ENCODE assay signal across 29 cellular contexts in the genomic region with DNA sequence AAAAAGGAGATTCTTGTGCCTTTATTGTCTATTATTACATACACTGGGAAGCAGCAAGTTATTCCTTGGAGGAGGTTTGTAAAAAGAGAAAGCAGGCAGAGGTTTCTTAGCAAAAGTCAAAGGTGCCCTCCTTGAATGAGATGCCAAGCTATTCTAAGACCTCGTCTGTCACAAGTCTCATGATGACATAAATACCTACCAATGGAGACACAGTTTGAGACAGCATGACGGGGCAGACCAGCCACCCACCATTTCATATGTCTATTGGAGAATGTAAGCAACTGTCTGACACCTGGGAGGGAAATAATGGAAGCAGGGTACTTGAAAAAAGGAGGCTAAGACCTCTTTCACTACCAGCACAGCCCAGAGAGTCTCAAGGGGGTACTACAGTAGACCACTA. TPM values are rescaled to one million over a fixed set of nuclear protein-coding genes. Genes with fewer than 3 reads are reported as not detected.
DNase-seq lines count a peak whose midpoint lies in the region; ATAC-seq, FAIRE-seq and TF ChIP-seq lines count a peak whose summit lies in the region.
"Had no signal": no experiment of that assay in that cellular context is flagged by ENCODE, and none has a peak within 500 bp of the region (broad histone marks: within the 10 kb centered on the region; RNA-seq: fewer than 3 reads in every experiment).

No MANE protein-coding gene starts in this region.

- H3K27ac Mint-ChIP-seq in MCF 10A (ENCODE audit: low read depth, unreplicated experiment) (no peak overlapping the region), glutamatergic neuron (ENCODE audit: unreplicated experiment) (no peak overlapping the region), type B pancreatic cell (no peak overlapping the region)
- H3K27ac Mint-ChIP-seq: CD4-positive, CD25-positive, alpha-beta regulatory T cell; GM23338; naive thymus-derived CD8-positive, alpha-beta T cell; T-helper 17 cell had no signal

- H3K4me3 ChIP-seq in breast epithelium = peak overlapping the region; percentile 26 to 65 (median 62)
- peak overlapping the region; percentile 78 for H3K4me3 ChIP-seq in neuron (ENCODE audit: low read length)
- H3K4me3 ChIP-seq in small intestine (ENCODE audit: low read depth in 1 of 2, low read length in 2 of 2) = no peak overlapping the region

- CTCF ChIA-PET in MCF 10A (lab: Yijun Ruan, JAX) = interaction anchor here (0.6 to 3.6 kb wide), 10 partner anchors 9 to 1033 kb away, joined by 3 to 65 read pairs (median 5); no protein-coding TSS in a partner anchor

- H3K4me3 Mint-ChIP-seq in MCF 10A (ENCODE audit: unreplicated experiment) (no peak overlapping the region), glutamatergic neuron (ENCODE audit: unreplicated experiment) (peak overlapping the region; percentile 85), type B pancreatic cell (peak overlapping the region; percentile 67)

- H3K27me3 Mint-ChIP-seq in MCF 10A (ENCODE audit: insufficient read depth, unreplicated experiment) (peaks cover 23% of the 10 kb centered on the region), glutamatergic neuron (ENCODE audit: unreplicated experiment) (peaks cover 8% of the 10 kb centered on the region), type B pancreatic cell (peaks cover 51% of the 10 kb centered on the region)

- intact Hi-C loops in breast epithelium (cut with DNase I; ENCODE audit: low total_unique reads) = loop anchor here (1.0 kb wide), 1 partner anchor 42 kb away; no protein-coding TSS in a partner anchor
- intact Hi-C loops in MCF 10A (cut with micrococcal nuclease) = loop anchor here (5.0 kb wide), 1 partner anchor 236 kb away; no protein-coding TSS in a partner anchor

- TF ChIP-seq POLR2A in breast epithelium (IDR thresholded peaks at IDR 0.05) = no peak

- no TSS peak for BruUV-seq in MCF 10A (replicated peaks; lab: Mats Ljungman, UMichigan)

- H3K36me3 Mint-ChIP-seq in MCF 10A (ENCODE audit: insufficient read depth, unreplicated experiment) = no peaks in the 10 kb centered on the region
- H3K36me3 Mint-ChIP-seq in glutamatergic neuron (ENCODE audit: unreplicated experiment) = peaks cover 6% of the 10 kb centered on the region
- H3K36me3 Mint-ChIP-seq in type B pancreatic cell = peaks cover 7% of the 10 kb centered on the region

- H3K4me1 Mint-ChIP-seq in MCF 10A (ENCODE audit: insufficient read depth, unreplicated experiment) (no peaks in the 10 kb centered on the region), glutamatergic neuron (ENCODE audit: low read depth, unreplicated experiment) (peaks cover 18% of the 10 kb centered on the region), type B pancreatic cell (ENCODE audit: unreplicated experiment) (peaks cover 17% of the 10 kb centered on the region)

- 43 to 68% (median 46%) methylated on average over 2 of the region's 2 CpGs for WGBS in small intestine, 3 donors

- TF ChIP-seq CTCF in breast epithelium (IDR thresholded peaks at IDR 0.05) (no peak), MCF 10A (IDR thresholded peaks at IDR 0.05; ENCODE audit: unreplicated experiment) (no peak), glutamatergic neuron (IDR thresholded peaks at IDR 0.05; ENCODE audit: partially characterized antibody, unreplicated experiment) (no peak), type B pancreatic cell (conservative IDR thresholded peaks at IDR 0.05) (no peak)

- POLR2A ChIA-PET in MCF 10A (lab: Yijun Ruan, JAX) = interaction anchor here (0.9 to 1.5 kb wide), 2 partner anchors 751 to 910 kb away, joined by 3 to 4 read pairs; no protein-coding TSS in a partner anchor

- H3K27ac ChIP-seq in breast epithelium = peak overlapping the region in 1 of 2 donors; percentile 20
- H3K27ac ChIP-seq in small intestine (ENCODE audit: low read depth in 1 of 2, low read length in 1 of 2) = no peak overlapping the region
- H3K27ac ChIP-seq: pancreas had no signal

- DNase-seq in breast epithelium (ENCODE audit: low spot score in 2 of 2) = no peak
- DNase-seq in MCF 10A (ENCODE audit: unreplicated experiment) = no peak
- no peak for DNase-seq in glutamatergic neuron
- DNase-seq in type B pancreatic cell (ENCODE audit: extremely low spot score, unreplicated experiment) = no peak
- no peak for DNase-seq in DMS153 (lab: John Stamatoyannopoulos, UW)
- no peak for DNase-seq in small intestine
- DNase-seq: 8988T; activated CD4-positive, alpha-beta T cell treated with anti-CD3 and anti-CD28 coated beads, Interleukin-2, amount 50 U/mL, for 48 hours; activated gamma-delta T cell treated with Interleukin-2 at 50 U/mL for 16 hours; activated T-cell treated with anti-CD3 and anti-CD28 coated beads, Interleukin-2, amount 50 U/mL, for 48 hours; CD4-positive, CD25-positive, alpha-beta regulatory T cell; islet precursor cell; MV-4-11; naive thymus-derived CD8-positive, alpha-beta T cell; NCI-H146; NCI-H446; NCI-H774; pancreas; Peyer's patch; right cardiac atrium; SHP77; stimulated activated CD4-positive, alpha-beta T cell treated with anti-CD3 and anti-CD28 coated beads, Interleukin-4, amount 100 ng/mL, for 24 hours; T-helper 17 cell had no signal

- H3K36me3 ChIP-seq in breast epithelium = no peaks in the 10 kb centered on the region
- H3K36me3 ChIP-seq in neuron (ENCODE audit: insufficient read depth, low read length) = peaks cover 26% of the 10 kb centered on the region
- H3K36me3 ChIP-seq in small intestine (ENCODE audit: control insufficient read depth in 2 of 2, insufficient read depth in 2 of 2, low read length in 2 of 2) = no peaks in the 10 kb centered on the region
- H3K36me3 ChIP-seq: pancreas, Peyer's patch, tibial nerve had no signal

- H3K27me3 ChIP-seq in breast epithelium (peaks cover 0 to 8% of the 10 kb centered on the region in 2 donors), neuron (ENCODE audit: insufficient read depth, low read length) (no peaks in the 10 kb centered on the region), small intestine (ENCODE audit: control insufficient read depth in 2 of 2, insufficient read depth in 2 of 2, low read length in 2 of 2) (peaks cover 0 to 3% of the 10 kb centered on the region in 2 donors)

- FAIRE-seq in small intestine (lab: Jason Lieb, UNC) = no peak
- FAIRE-seq: pancreas had no signal

- H3K9me3 ChIP-seq in breast epithelium (no peaks in the 10 kb centered on the region), neuron (ENCODE audit: low read length) (peaks cover 2% of the 10 kb centered on the region), small intestine (ENCODE audit: control insufficient read depth, low read depth) (no peaks in the 10 kb centered on the region)
- H3K9me3 ChIP-seq: pancreas, Peyer's patch, tibial nerve had no signal

- no peaks in the 10 kb centered on the region for H3K4me1 ChIP-seq in breast epithelium
- peaks cover 37% of the 10 kb centered on the region for H3K4me1 ChIP-seq in neuron (ENCODE audit: insufficient read depth, low read length)
- H3K4me1 ChIP-seq in small intestine (ENCODE audit: control insufficient read depth in 2 of 2, insufficient read depth in 1 of 2, low read depth in 1 of 2, low read length in 1 of 2) = no peaks in the 10 kb centered on the region

- no peaks in the 10 kb centered on the region for H3K9me3 Mint-ChIP-seq in MCF 10A (ENCODE audit: unreplicated experiment)
- H3K9me3 Mint-ChIP-seq in glutamatergic neuron (ENCODE audit: unreplicated experiment) = peaks cover 18% of the 10 kb centered on the region
- H3K9me3 Mint-ChIP-seq in type B pancreatic cell = no peaks in the 10 kb centered on the region
- H3K9me3 Mint-ChIP-seq: GM23338; naive thymus-derived CD8-positive, alpha-beta T cell had no signal

- no peak for ATAC-seq in GM21423 (IDR thresholded peaks at IDR 0.05; ENCODE audit: unreplicated experiment)
- ATAC-seq: activated CD4-positive, CD25-positive, alpha-beta regulatory T cell treated with anti-CD3 and anti-CD28 coated beads, Interleukin-2, amount 50 U/mL, for 24 hours; GM23338; naive thymus-derived CD8-positive, alpha-beta T cell; pancreas; right cardiac atrium; T-helper 17 cell had no signal

- no peak overlapping the region for H2AFZ ChIP-seq in neuron (ENCODE audit: low read depth, low read length)
- H2AFZ ChIP-seq: GM23338 had no signal

RNA-seq across cellular contexts. Expression of a gene that starts 2.2 kb away (rescaled TPM):
- total RNA-seq in breast epithelium = 10 to 100 TPM in 2 of 3 donors, 1 to 10 TPM in 1; 9.7 to 17.7 (median 14.4) TPM
- total RNA-seq in MCF 10A (2022) = 0.37 and 0.51 TPM in 2 replicates
- 56.6 TPM for total RNA-seq in glutamatergic neuron (ENCODE audit: unreplicated experiment)
- 37.0 and 41.6 TPM in 2 replicates for total RNA-seq in type B pancreatic cell (ENCODE audit: low replicate concordance)
- 10 to 100 TPM in 1 of 3 donors, 1 to 10 TPM in 1, not detected in 1; 1.1 to 15.2 TPM for polyA plus RNA-seq in small intestine
- total RNA-seq: LHCN-M2; naive thymus-derived CD8-positive, alpha-beta T cell; T-helper 17 cell had no signal
- polyA plus RNA-seq: CD4-positive, CD25-positive, alpha-beta regulatory T cell; naive thymus-derived CD8-positive, alpha-beta T cell had no signal

Comparison
In these comparisons a context has a peak if more than half of its experiments do, and no peak if none do; other contexts are left out.
1. H3K4me3 ChIP-seq: peak in breast epithelium (3 of 3) and neuron (single experiment); none in small intestine (0 of 2).